1 cellular context compared by ENCODE assay signal in the genomic region with DNA sequence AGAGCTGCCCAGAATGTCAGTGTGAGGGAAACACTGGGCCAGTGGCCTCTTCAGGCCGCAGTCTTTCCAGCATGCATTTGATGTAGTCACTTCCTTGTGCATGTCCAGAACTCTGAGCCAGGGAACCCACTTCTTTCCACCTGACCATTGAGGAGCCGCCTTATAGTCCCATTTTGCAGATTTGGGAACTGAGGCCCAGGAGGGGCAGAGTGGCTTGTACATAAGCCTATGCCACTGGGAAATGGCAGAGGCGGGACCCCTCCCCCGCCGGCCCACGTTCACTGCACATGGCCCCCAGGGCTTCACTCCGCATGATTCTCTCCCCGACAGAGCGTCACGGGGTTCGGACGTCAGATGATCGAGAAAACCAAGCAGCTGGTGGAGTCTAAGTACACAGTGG.
TF ChIP-seq lines count a peak whose summit lies in the region.

No MANE protein-coding gene starts in this region.

TF ChIP-seq in HEK293, 187 proteins besides CTCF, POLR2A, EP300 and RAD21 (continued from another document):
- TF ChIP-seq, protein P1, sequence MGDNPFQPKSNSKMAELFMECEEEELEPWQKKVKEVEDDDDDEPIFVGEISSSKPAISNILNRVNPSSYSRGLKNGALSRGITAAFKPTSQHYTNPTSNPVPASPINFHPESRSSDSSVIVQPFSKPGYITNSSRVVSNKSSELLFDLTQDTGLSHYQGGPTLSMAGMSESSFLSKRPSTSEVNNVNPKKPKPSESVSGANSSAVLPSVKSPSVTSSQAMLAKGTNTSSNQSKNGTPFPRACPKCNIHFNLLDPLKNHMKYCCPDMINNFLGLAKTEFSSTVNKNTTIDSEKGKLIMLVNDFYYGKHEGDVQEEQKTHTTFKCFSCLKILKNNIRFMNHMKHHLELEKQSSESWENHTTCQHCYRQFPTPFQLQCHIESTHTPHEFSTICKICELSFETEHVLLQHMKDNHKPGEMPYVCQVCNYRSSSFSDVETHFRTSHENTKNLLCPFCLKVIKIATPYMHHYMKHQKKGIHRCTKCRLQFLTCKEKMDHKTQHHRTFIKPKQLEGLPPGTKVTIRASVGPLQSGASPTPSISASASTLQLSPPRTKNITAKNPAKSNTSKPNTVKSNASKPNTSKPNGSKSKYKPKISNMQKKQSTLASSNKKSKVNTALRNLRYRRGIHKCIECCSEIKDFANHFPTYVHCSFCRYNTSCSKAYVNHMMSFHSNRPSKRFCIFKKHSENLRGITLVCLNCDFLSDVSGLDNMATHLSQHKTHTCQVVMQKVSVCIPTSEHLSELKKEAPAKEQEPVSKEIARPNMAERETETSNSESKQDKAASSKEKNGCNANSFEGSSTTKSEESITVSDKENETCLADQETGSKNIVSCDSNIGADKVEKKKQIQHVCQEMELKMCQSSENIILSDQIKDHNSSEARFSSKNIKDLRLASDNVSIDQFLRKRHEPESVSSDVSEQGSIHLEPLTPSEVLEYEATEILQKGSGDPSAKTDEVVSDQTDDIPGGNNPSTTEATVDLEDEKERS (tag by site-specific recombination; IDR thresholded peaks at IDR 0.05), result peak; percentile 35; the same call in 1 of the 2 replicates
